Comparison of ENCODE assay signal across 16 cellular contexts in the genomic region with DNA sequence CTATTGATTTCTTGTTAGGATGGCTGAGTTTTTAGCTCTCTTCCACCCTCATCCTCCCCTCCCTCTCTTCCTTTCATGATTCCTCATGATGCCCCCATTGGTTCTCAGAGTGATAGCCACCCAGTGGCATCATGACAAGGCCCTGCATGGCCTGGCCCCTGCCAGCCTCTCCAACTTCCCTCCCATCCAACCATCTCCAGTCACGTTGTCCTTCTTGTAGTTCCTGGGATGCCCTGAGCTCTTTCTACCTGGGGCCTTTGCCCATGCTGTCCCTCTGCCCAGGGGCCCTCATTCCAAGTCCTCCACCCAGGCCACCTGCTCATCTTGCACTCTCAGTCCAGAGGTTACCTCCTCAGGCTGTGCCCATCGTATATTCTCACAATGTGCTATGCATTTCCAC.
"Had no signal": no experiment of that assay in that cellular context is flagged by ENCODE, and none has a peak within 500 bp of the region (broad histone marks: within the 10 kb centered on the region; RNA-seq: fewer than 3 reads in every experiment).

No MANE protein-coding gene starts in this region.

- H3K36me3 ChIP-seq: colonic mucosa, heart left ventricle, uterus had no signal

- H3K4me3 ChIP-seq: colonic mucosa, heart left ventricle, uterus had no signal

- H2AFZ ChIP-seq: parathyroid adenoma had no signal

- H3K27ac ChIP-seq: colonic mucosa, heart left ventricle, parathyroid adenoma, uterus had no signal

- H3K9me3 ChIP-seq: colonic mucosa, heart left ventricle, uterus had no signal

- H3K4me1 ChIP-seq: colonic mucosa, heart left ventricle, parathyroid adenoma, uterus had no signal

- DNase-seq: colonic mucosa; dermis blood vessel endothelial cell; effector CD4-positive, alpha-beta T cell; foreskin melanocyte; heart left ventricle; hippocampal formation; left colon; mesendoderm; naive B cell; occipital lobe; small intestine; stimulated activated CD4-positive, alpha-beta T cell treated with anti-CD3 and anti-CD28 coated beads, Interleukin-12 subunit alpha, Interleukin-12 subunit beta, amount 100 ng/mL, for 4 hours; stimulated activated naive CD4-positive, alpha-beta T cell; trophoblast cell; uterus had no signal

- H3K79me2 ChIP-seq: parathyroid adenoma had no signal

- H3K9ac ChIP-seq: parathyroid adenoma had no signal

- H3K27me3 ChIP-seq: colonic mucosa, uterus had no signal

- ATAC-seq: heart left ventricle, left colon had no signal
